ENCODE assay signal across 8 cellular contexts in genomic region chr5:82277613-82277986, GRCh38. TPM values are rescaled to one million over a fixed set of nuclear protein-coding genes. Genes with fewer than 3 reads are reported as not detected.
DNase-seq lines count a peak whose midpoint lies in the region; ATAC-seq, FAIRE-seq and TF ChIP-seq lines count a peak whose summit lies in the region.

No MANE protein-coding gene starts in this region.

- BruUV-seq in K562 (replicated peaks; lab: Mats Ljungman, UMichigan): no TSS peak

- ATAC-seq in HG03378 (IDR thresholded peaks at IDR 0.05; ENCODE audit: unreplicated experiment): peak; percentile 1
- no peak for ATAC-seq in K562
- ATAC-seq in lower lobe of right lung: peak in 1 of 2 donors; percentile 21
- ATAC-seq in GM21367 (IDR thresholded peaks at IDR 0.05; ENCODE audit: unreplicated experiment): no peak

- no peak for FAIRE-seq in K562 (lab: Jason Lieb, UNC)

- no peaks in the 10 kb centered on the region; the same call in 1 of the 2 replicates for H4K20me1 ChIP-seq in K562 (replicated peaks; ENCODE audit: control insufficient read depth, insufficient read depth, low read length)

- TF ChIP-seq RAD21 in K562 (CRISPR knock-in tag; conservative IDR thresholded peaks at IDR 0.05 in 1 of 2, IDR thresholded peaks at IDR 0.05 in 1 of 2): no peak

- H3K4me3 ChIP-seq in AG09309 (ENCODE audit: control insufficient read depth, low read depth, low read length) (peak overlapping the region; percentile 64), K562 (peak overlapping the region; percentile 79), lower lobe of right lung (peak overlapping the region; percentile 92), uterus (peak overlapping the region; percentile 80 to 87)

- in situ Hi-C loops in K562 (cut with MboI): no loop called here

- H3K27ac ChIP-seq in K562 (ENCODE audit: extremely low read depth, low read depth, low read length): peak overlapping the region; percentile 93
- peak overlapping the region; percentile 81 for H3K27ac ChIP-seq in lower lobe of right lung
- peak overlapping the region; percentile 84 to 90 for H3K27ac ChIP-seq in uterus

- H2AFZ ChIP-seq in K562 (ENCODE audit: low read depth, low read length): no peak overlapping the region

- peaks cover 47% of the 10 kb centered on the region for H3K79me2 ChIP-seq in K562 (ENCODE audit: control insufficient read depth, insufficient read depth, low read length)

- intact Hi-C loops in K562 (cut with micrococcal nuclease): no loop called here
- intact Hi-C loops in lower lobe of right lung (cut with DNase I): no loop called here
- intact Hi-C loops in uterus (cut with DNase I; ENCODE audit: low total_unique reads): no loop called here

- POLR2A ChIA-PET in K562 (lab: Yijun Ruan, JAX): interaction anchor here (0.6 to 1.8 kb wide), 9 partner anchors 11 to 1229 kb away, joined by 3 to 9 read pairs (median 4); no protein-coding TSS in a partner anchor

- DNase-seq in AG09309 (ENCODE audit: low read depth) (no peak), K562 (ENCODE audit: extremely low read depth in 1 of 4, low spot score in 3 of 4) (no peak), lower lobe of right lung (no peak), uterus (no peak), NCI-H187 treated with DMSO at 0.1 percent for 48 hours (lab: John Stamatoyannopoulos, UW) (no peak)
- no peak for DNase-seq in activated effector memory CD4-positive, alpha-beta T cell treated with anti-CD3 and anti-CD28 coated beads, Interleukin-2, amount 50 U/mL, for 16 hours

- TF ChIP-seq POLR2A in K562 (conservative IDR thresholded peaks at IDR 0.05) (no peak), uterus (IDR thresholded peaks at IDR 0.05) (no peak)

- WGBS in K562 (ENCODE audit: insufficient coverage, low coverage, missing lambda C conversion rate): 0% methylated on average over 15 of the region's 15 CpGs

- H3K4me1 ChIP-seq in K562 (replicated peaks in 1 of 2; ENCODE audit: control insufficient read depth in 2 of 2, insufficient read depth in 2 of 2, low read length in 2 of 2): peaks cover 23 to 25% of the 10 kb centered on the region in 2 experiments; a peak in 4 of 5 replicates
- H3K4me1 ChIP-seq in lower lobe of right lung: peaks cover 14% of the 10 kb centered on the region
- H3K4me1 ChIP-seq in uterus: no peaks in the 10 kb centered on the region

- H3K27me3 ChIP-seq in K562 (ENCODE audit: control insufficient read depth in 2 of 2, insufficient read depth in 2 of 2, low read length in 2 of 2): no peaks in the 10 kb centered on the region
- H3K27me3 ChIP-seq in lower lobe of right lung (ENCODE audit: low read depth): no peaks in the 10 kb centered on the region
- no peaks in the 10 kb centered on the region for H3K27me3 ChIP-seq in uterus

- H3K9ac ChIP-seq in K562 (ENCODE audit: insufficient read depth in 1 of 2, low read depth in 2 of 2, low read length in 2 of 2): peak overlapping the region; percentile 93 to 99

- H3K9me3 ChIP-seq in K562 (replicated peaks; ENCODE audit: control insufficient read depth, insufficient read depth, low read depth, low read length): no peaks in the 10 kb centered on the region
- no peaks in the 10 kb centered on the region for H3K9me3 ChIP-seq in lower lobe of right lung
- H3K9me3 ChIP-seq in uterus: no peaks in the 10 kb centered on the region

- peak overlapping the region; percentile 93 for H3K4me2 ChIP-seq in K562 (ENCODE audit: insufficient read depth, low read length)

- H3K9me1 ChIP-seq in K562 (ENCODE audit: control insufficient read depth, insufficient read depth, low read length): no peaks in the 10 kb centered on the region

- CTCF ChIA-PET in K562 (lab: Yijun Ruan, JAX; ENCODE audit: low intra/inter-chr PET ratio): no interaction called here

- no peak for TF ChIP-seq EP300 in K562 (IDR thresholded peaks at IDR 0.05; ENCODE audit: low read length)

- H3K36me3 ChIP-seq in K562 (ENCODE audit: control insufficient read depth, insufficient read depth, low read length) (peaks cover 34% of the 10 kb centered on the region), lower lobe of right lung (peaks cover 46% of the 10 kb centered on the region), uterus (no peaks in the 10 kb centered on the region)

- no peak for TF ChIP-seq CTCF in AG09309 (IDR thresholded peaks at IDR 0.05; ENCODE audit: control insufficient read depth, insufficient read depth, low read depth, low read length, missing control alignments)
- TF ChIP-seq CTCF in K562 (IDR thresholded peaks at IDR 0.05 in 2 of 3, conservative IDR thresholded peaks at IDR 0.05 in 1 of 3; ENCODE audit: insufficient read depth in 2 of 3, low read depth in 1 of 3, low read length in 3 of 3): no peak
- TF ChIP-seq CTCF in lower lobe of right lung (IDR thresholded peaks at IDR 0.05): no peak
- TF ChIP-seq CTCF in uterus (IDR thresholded peaks at IDR 0.05): no peak

RNA-seq across cellular contexts. Expression of gene RPS23, which starts 0.6 kb away (rescaled TPM):
- total RNA-seq in K562 (2011; cell fraction: chromatin; rRNA removed; ENCODE audit: low replicate concordance): 346 and 447 TPM in 2 replicates
- 526 and 614 TPM in 2 replicates for total RNA-seq in K562 (2011; cell fraction: nucleolus; rRNA removed)
- 1,360 and 2,588 TPM in 2 replicates for total RNA-seq in K562 (2011; cell fraction: nucleoplasm; rRNA removed)
- total RNA-seq in K562 (2014; rRNA removed): 4,345 and 7,063 TPM in 2 replicates
- 6,408 and 7,046 TPM in 2 replicates for total RNA-seq in K562 (2014; rRNA removed; fragmentation: Illumina TruSeq; extraction: Trizol)
- total RNA-seq in K562 (2015; rRNA removed; fragmentation: Illumina TruSeq; extraction: Trizol): 6,302 and 6,440 TPM in 2 replicates
- total RNA-seq in K562 (2021): 3,252 and 3,488 TPM in 2 replicates
- polyA plus RNA-seq in K562 (2011; rRNA removed): 4,543 and 4,761 TPM in 2 replicates
- 2,442 and 6,019 TPM in 2 replicates for polyA plus RNA-seq in K562 (2011; cell fraction: cytosol; rRNA removed)
- 1,013 and 2,216 TPM in 2 replicates for polyA plus RNA-seq in K562 (2011; cell fraction: nucleus; rRNA removed)
- 5,059 and 9,769 TPM in 2 replicates for polyA plus RNA-seq in K562 (2012)
- polyA plus RNA-seq in K562 (2014; fragmentation: Illumina TruSeq; extraction: Trizol): 5,425 and 5,953 TPM in 2 replicates
- polyA plus RNA-seq in K562 (2014; fragmentation: Nextera tagmentation; extraction: Ambion mirVana): 1,000 to 10,000 TPM; 5,181 to 6,445 TPM
- polyA plus RNA-seq in K562 (2014; rRNA removed): 7,344 and 10,689 TPM in 2 replicates
- polyA minus RNA-seq in K562 (2011; rRNA and poly(A)+ RNA removed): 6,635 and 7,075 TPM in 2 replicates
- polyA minus RNA-seq in K562 (2011; cell fraction: cytosol; rRNA and poly(A)+ RNA removed): 1,206 and 1,219 TPM in 2 replicates
- polyA minus RNA-seq in K562 (2011; cell fraction: nucleus; rRNA and poly(A)+ RNA removed): 123 and 336 TPM in 2 replicates
- 1,400 TPM for total RNA-seq in lower lobe of right lung
- 1,000 to 10,000 TPM; 2,255 to 4,084 (median 2,405) TPM for total RNA-seq in uterus
